Comparison of ENCODE assay signal across 6 cellular contexts in the genomic region with DNA sequence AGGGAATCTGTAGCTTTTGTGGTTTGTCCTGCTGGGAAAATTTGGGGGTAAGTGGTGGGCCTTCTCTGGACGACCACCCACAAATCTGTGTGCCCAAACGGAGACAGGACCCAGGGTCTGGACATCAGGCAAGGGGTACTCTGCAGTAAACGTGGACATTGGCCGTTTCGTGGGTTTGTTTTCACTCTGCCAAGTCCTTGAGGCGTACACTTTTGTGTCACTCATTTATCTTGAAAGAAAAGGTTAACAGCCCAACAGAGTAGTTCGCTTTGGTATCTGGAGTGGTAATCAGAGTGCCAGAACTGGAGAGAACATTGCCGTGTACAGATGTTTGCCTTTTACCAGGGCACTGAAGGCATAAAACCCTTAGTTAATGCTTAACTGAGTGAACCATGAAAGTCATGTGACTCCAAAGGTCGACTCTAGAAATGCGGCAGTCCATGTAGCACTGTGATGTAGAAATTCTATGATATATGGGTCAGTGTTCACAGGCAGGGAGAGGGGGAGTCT. TPM values are rescaled to one million over a fixed set of nuclear protein-coding genes. Genes with fewer than 3 reads are reported as not detected.
DNase-seq lines count a peak whose midpoint lies in the region; ATAC-seq and TF ChIP-seq lines count a peak whose summit lies in the region.

No MANE protein-coding gene starts in this region.

- H3K27me3 ChIP-seq in MG63 (no peaks in the 10 kb centered on the region), esophagus muscularis mucosa (no peaks in the 10 kb centered on the region), skeletal muscle tissue (ENCODE audit: control insufficient read depth in 3 of 3, insufficient read depth in 3 of 3, low read length in 3 of 3) (no peaks in the 10 kb centered on the region)

- no peak for ATAC-seq in GM21390 (IDR thresholded peaks at IDR 0.05; ENCODE audit: unreplicated experiment)

- H3K27ac ChIP-seq in esophagus muscularis mucosa (replicated peaks in 1 of 4) (peak overlapping the region; percentile 92 to 98 (median 95)), skeletal muscle tissue (ENCODE audit: low read depth, low read length) (peak overlapping the region; percentile 93)

- peaks cover 54 to 78% (median 76%) of the 10 kb centered on the region in 4 donors for H3K4me1 ChIP-seq in esophagus muscularis mucosa
- peaks cover 40 to 52% (median 50%) of the 10 kb centered on the region in 3 donors for H3K4me1 ChIP-seq in skeletal muscle tissue (ENCODE audit: control insufficient read depth in 3 of 3, insufficient read depth in 3 of 3, low read length in 3 of 3)

- H3K4me3 ChIP-seq in MG63 (peak overlapping the region; percentile 92), esophagus muscularis mucosa (peak overlapping the region; percentile 85 to 93 (median 92)), skeletal muscle tissue (ENCODE audit: low read length in 3 of 3) (peak overlapping the region; percentile 88 to 97 (median 89))

- no peaks in the 10 kb centered on the region for H3K9me3 ChIP-seq in MG63
- H3K9me3 ChIP-seq in esophagus muscularis mucosa = no peaks in the 10 kb centered on the region
- H3K9me3 ChIP-seq in skeletal muscle tissue (ENCODE audit: control insufficient read depth in 3 of 3, low read length in 3 of 3) = no peaks in the 10 kb centered on the region

- TF ChIP-seq CTCF in esophagus muscularis mucosa (IDR thresholded peaks at IDR 0.05) = no peak

- TF ChIP-seq EP300 in esophagus muscularis mucosa (IDR thresholded peaks at IDR 0.05) = no peak

- intact Hi-C loops in esophagus muscularis mucosa (cut with DNase I) = loop anchor here (2.0 to 5.0 kb wide), 2 partner anchors 43 to 58 kb away; partner anchors contain the start of genes CLUAP1, ZNF174 and ZSCAN32

- DNase-seq in DMS53 treated with DMSO at 0.1 percent for 48 hours (lab: John Stamatoyannopoulos, UW; ENCODE audit: unreplicated experiment) (peak; percentile 69), MG63 (no peak), esophagus muscularis mucosa (ENCODE audit: extremely low spot score) (no peak), NCI-H2029 (lab: John Stamatoyannopoulos, UW) (no peak)

- WGBS in esophagus muscularis mucosa = 4% methylated on average over 10 of the region's 10 CpGs

- no peak for TF ChIP-seq POLR2A in esophagus muscularis mucosa (IDR thresholded peaks at IDR 0.05; ENCODE audit: low read depth)

- H3K9ac ChIP-seq in skeletal muscle tissue (ENCODE audit: low read depth in 1 of 3, low read length in 3 of 3) = peak overlapping the region; percentile 64 to 93 (median 92)

- H3K36me3 ChIP-seq in MG63 (peaks cover 14% of the 10 kb centered on the region), esophagus muscularis mucosa (no peaks in the 10 kb centered on the region), skeletal muscle tissue (ENCODE audit: control insufficient read depth in 3 of 3, insufficient read depth in 3 of 3, low read length in 3 of 3) (no peaks in the 10 kb centered on the region)

RNA-seq across cellular contexts. Expression of gene NAA60, which starts 15.4 kb away (rescaled TPM):
- 14.3 and 16.3 TPM in 2 replicates for total RNA-seq in MG63 (2014; rRNA removed; shearing (Covaris generic); ENCODE audit: low replicate concordance)
- total RNA-seq in esophagus muscularis mucosa = 10 to 100 TPM; 28.0 to 59.8 (median 47.8) TPM
- total RNA-seq in skeletal muscle tissue = 15.7 TPM

RNA-seq across cellular contexts. Expression of gene ZNF597, which starts 15.6 kb away (rescaled TPM):
- total RNA-seq in MG63 (2014; rRNA removed; shearing (Covaris generic); ENCODE audit: low replicate concordance) = 0.03 and 0.62 TPM in 2 replicates
- total RNA-seq in esophagus muscularis mucosa (1 to 10 TPM; 1.5 to 2.2 (median 1.8) TPM), skeletal muscle tissue (2.1 TPM)

RNA-seq across cellular contexts. Expression of gene C16orf90, which starts 36.4 kb away (rescaled TPM):
- not detected in 2 replicates for total RNA-seq in MG63 (2014; rRNA removed; shearing (Covaris generic); ENCODE audit: low replicate concordance)
- total RNA-seq in esophagus muscularis mucosa (not detected), skeletal muscle tissue (not detected)

RNA-seq across cellular contexts. Expression of gene CLUAP1, which starts 41.9 kb away (rescaled TPM):
- total RNA-seq in MG63 (2014; rRNA removed; shearing (Covaris generic); ENCODE audit: low replicate concordance) = 13.7 and 34.4 TPM in 2 replicates
- total RNA-seq in esophagus muscularis mucosa = 10 to 100 TPM; 25.0 to 31.5 (median 26.9) TPM
- 11.5 TPM for total RNA-seq in skeletal muscle tissue

RNA-seq across cellular contexts. Expression of gene ZNF174, which starts 57.9 kb away (rescaled TPM):
- 19.4 and 22.6 TPM in 2 replicates for total RNA-seq in MG63 (2014; rRNA removed; shearing (Covaris generic); ENCODE audit: low replicate concordance)
- 10 to 100 TPM in 3 of 4 donors, 1 to 10 TPM in 1; 8.9 to 23.2 (median 16.4) TPM for total RNA-seq in esophagus muscularis mucosa
- 8.9 TPM for total RNA-seq in skeletal muscle tissue
